Comparison of ENCODE assay signal across 8 cellular contexts in the genomic region with DNA sequence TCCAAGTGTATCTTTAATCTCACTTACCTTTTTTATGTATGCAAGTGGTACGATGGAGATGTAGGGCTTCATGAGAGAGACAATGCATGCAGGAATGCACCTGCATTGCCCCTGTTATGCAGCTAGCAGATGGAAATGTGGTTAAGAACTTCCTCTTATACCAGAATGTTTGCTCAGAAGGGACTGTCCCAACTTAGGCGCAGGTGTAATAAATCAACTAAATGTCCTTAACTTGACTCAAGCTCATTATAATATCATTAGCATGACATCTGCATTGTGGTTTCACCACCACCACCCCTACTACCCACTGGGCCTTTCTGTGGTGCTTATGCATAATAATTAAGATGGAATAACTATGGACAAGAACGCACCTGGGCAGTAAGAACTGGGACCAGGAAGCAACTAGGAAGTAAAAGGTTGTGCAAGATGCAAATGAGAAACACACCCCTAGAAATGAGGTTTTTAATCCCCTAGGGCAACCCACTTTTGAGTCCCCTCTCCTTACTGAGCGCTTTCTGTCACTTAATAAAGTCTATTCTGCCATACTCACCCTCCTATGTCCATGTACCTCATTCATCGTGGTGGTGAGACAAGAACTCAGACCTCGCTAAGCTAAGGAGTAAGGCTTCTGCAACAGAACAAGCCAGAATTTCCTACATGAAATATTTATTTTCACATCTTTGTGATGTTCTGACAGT.
DNase-seq lines count a peak whose midpoint lies in the region; ATAC-seq lines count a peak whose summit lies in the region.

No MANE protein-coding gene starts in this region.

- intact Hi-C loops in naive thymus-derived CD4-positive, alpha-beta T cell (cut with micrococcal nuclease): loop anchor here (1.0 to 10.0 kb wide), 10 partner anchors 63 to 1231 kb away; a partner anchor contains a TSS
- intact Hi-C loops in left cardiac atrium (cut with DNase I): no loop called here

- no peak overlapping the region for H4K8ac ChIP-seq in mesendoderm (ENCODE audit: low read depth, low read length)

- WGBS in mesendoderm (ENCODE audit: extremely low coverage, insufficient coverage, low lambda C conversion rate): no CpG with 5 or more reads among the region's 6 CpGs

- peak overlapping the region; percentile 0 for H3K4me3 ChIP-seq in naive thymus-derived CD4-positive, alpha-beta T cell (ENCODE audit: low read length)
- H3K4me3 ChIP-seq in mesendoderm (ENCODE audit: low read length): no peak overlapping the region

- no peak overlapping the region for H3K18ac ChIP-seq in mesendoderm (ENCODE audit: low read length)

- no peak overlapping the region for H3K23ac ChIP-seq in mesendoderm (ENCODE audit: low read length)

- no peaks in the 10 kb centered on the region for H3K36me3 Mint-ChIP-seq in naive thymus-derived CD4-positive, alpha-beta T cell

- H3K9me3 Mint-ChIP-seq in naive thymus-derived CD4-positive, alpha-beta T cell: peaks cover 0 to 2% (median 0%) of the 10 kb centered on the region in 11 donors

- peak overlapping the region; percentile 38 to 71 (median 54) for H3K4me3 Mint-ChIP-seq in naive thymus-derived CD4-positive, alpha-beta T cell

- peaks cover 5 to 47% (median 40%) of the 10 kb centered on the region in 7 donors for H3K4me1 Mint-ChIP-seq in naive thymus-derived CD4-positive, alpha-beta T cell

- H3K56ac ChIP-seq in mesendoderm (ENCODE audit: low read length): no peak overlapping the region

- no peak overlapping the region for H2BK5ac ChIP-seq in mesendoderm (ENCODE audit: low read length)

- H3K79me1 ChIP-seq in mesendoderm (ENCODE audit: low read length): no peaks in the 10 kb centered on the region

- H3K27ac Mint-ChIP-seq in naive thymus-derived CD4-positive, alpha-beta T cell: peak overlapping the region in 7 of 9 donors; percentile 43 to 84 (median 69)

- no peaks in the 10 kb centered on the region for H3K79me2 ChIP-seq in mesendoderm (ENCODE audit: control insufficient read depth, insufficient read depth, low read length)

- POLR2A ChIA-PET in naive thymus-derived CD4-positive, alpha-beta T cell (lab: Charles Lee): interaction anchor here (0.6 to 1.2 kb wide), 3 partner anchors 234 to 1105 kb away, joined by 3 to 4 read pairs (median 4); no protein-coding TSS in a partner anchor

- H3K27ac ChIP-seq in naive thymus-derived CD4-positive, alpha-beta T cell (ENCODE audit: low read depth, low read length): no peak overlapping the region
- no peak overlapping the region for H3K27ac ChIP-seq in mesendoderm (ENCODE audit: low read depth, low read length)

- H3K36me3 ChIP-seq in naive thymus-derived CD4-positive, alpha-beta T cell (ENCODE audit: control insufficient read depth in 2 of 3, insufficient read depth in 3 of 3, low read length in 3 of 3): no peaks in the 10 kb centered on the region
- H3K36me3 ChIP-seq in mesendoderm (ENCODE audit: control insufficient read depth, insufficient read depth, low read length): no peaks in the 10 kb centered on the region

- no peak overlapping the region for H3K4ac ChIP-seq in mesendoderm (ENCODE audit: low read depth, low read length)

- DNase-seq in T-helper 9 cell (peak; percentile 32), NCI-H2107 (lab: John Stamatoyannopoulos, UW) (no peak), left cardiac atrium (no peak), mesendoderm (no peak), NCI-H2029 (lab: John Stamatoyannopoulos, UW) (no peak)
- DNase-seq in naive thymus-derived CD4-positive, alpha-beta T cell: peak in 8 of 9 donors; percentile 23 to 84 (median 76)

- H3K4me2 ChIP-seq in mesendoderm (ENCODE audit: low read length): no peak overlapping the region

- ATAC-seq in GM18873 (IDR thresholded peaks at IDR 0.05; ENCODE audit: low FRiP score, unreplicated experiment): peak; percentile 96
- peak; percentile 94 for ATAC-seq in HG02981 (IDR thresholded peaks at IDR 0.05; ENCODE audit: unreplicated experiment)
- ATAC-seq in naive thymus-derived CD4-positive, alpha-beta T cell: peak; percentile 97
- ATAC-seq in left cardiac atrium: no peak

- H2BK120ac ChIP-seq in mesendoderm (ENCODE audit: low read depth, low read length): no peak overlapping the region

- no peaks in the 10 kb centered on the region for H3K27me3 ChIP-seq in naive thymus-derived CD4-positive, alpha-beta T cell (ENCODE audit: control insufficient read depth in 2 of 2, insufficient read depth in 2 of 2, low read length in 2 of 2)
- no peaks in the 10 kb centered on the region for H3K27me3 ChIP-seq in mesendoderm (ENCODE audit: insufficient read depth, low read length, poor library complexity)

- no peak overlapping the region for H4K5ac ChIP-seq in mesendoderm (ENCODE audit: low read length)

- no peak overlapping the region for H3K9ac ChIP-seq in mesendoderm (ENCODE audit: low read length)

- no peaks in the 10 kb centered on the region for H3K27me3 Mint-ChIP-seq in naive thymus-derived CD4-positive, alpha-beta T cell

- no peak overlapping the region for H2AK5ac ChIP-seq in mesendoderm (ENCODE audit: low read length)

- peaks cover 14 to 21% of the 10 kb centered on the region in 2 donors for H3K4me1 ChIP-seq in naive thymus-derived CD4-positive, alpha-beta T cell (ENCODE audit: control insufficient read depth in 2 of 2, insufficient read depth in 2 of 2, low read length in 2 of 2)
- no peaks in the 10 kb centered on the region for H3K4me1 ChIP-seq in mesendoderm (ENCODE audit: control insufficient read depth, low read depth, low read length)

- H2BK15ac ChIP-seq in mesendoderm (replicated peaks; ENCODE audit: low read depth): no peak overlapping the region

- CTCF ChIA-PET in naive thymus-derived CD4-positive, alpha-beta T cell (lab: Charles Lee): interaction anchor here (0.6 to 1.1 kb wide), 4 partner anchors 129 to 1231 kb away, joined by 3 to 4 read pairs (median 3); a partner anchor contains a TSS

- H3K9me3 ChIP-seq in naive thymus-derived CD4-positive, alpha-beta T cell (ENCODE audit: control insufficient read depth in 2 of 3, low read length in 3 of 3): no peaks in the 10 kb centered on the region

Comparison
In these comparisons a context has a peak if more than half of its experiments do, and no peak if none do; other contexts are left out.
1. ATAC-seq: peak in GM18873 (single experiment), HG02981 (single experiment) and naive thymus-derived CD4-positive, alpha-beta T cell (single experiment); none in left cardiac atrium (0 of 2).
2. DNase-seq: peak in T-helper 9 cell (single experiment) and naive thymus-derived CD4-positive, alpha-beta T cell (8 of 9); none in NCI-H2107 (single experiment), left cardiac atrium (single experiment), mesendoderm (single experiment) and NCI-H2029 (single experiment).
3. intact Hi-C loops: an anchor here in naive thymus-derived CD4-positive, alpha-beta T cell (1.0 to 10.0 kb wide); none called in left cardiac atrium.